ENCODE assay signal across 16 cellular contexts in the genomic region with DNA sequence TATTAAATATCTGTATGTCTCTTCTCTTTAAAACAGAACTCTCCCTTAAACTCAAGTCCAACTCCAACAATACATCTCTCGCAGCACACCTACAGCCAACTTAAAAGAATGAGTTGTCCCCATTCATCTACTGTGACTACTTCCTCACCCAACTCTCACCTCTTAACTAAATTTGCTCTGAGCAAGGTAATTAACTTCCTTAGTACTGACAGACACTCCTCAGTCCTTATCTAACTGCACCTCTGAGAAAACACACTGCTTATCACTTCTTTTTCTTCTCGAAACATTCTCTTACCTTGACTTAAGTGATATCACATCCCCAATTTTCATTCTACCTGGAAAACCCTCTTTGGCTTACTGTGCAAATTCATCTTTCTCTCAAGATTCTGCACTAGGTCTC. TPM values are rescaled to one million over a fixed set of nuclear protein-coding genes. Genes with fewer than 3 reads are reported as not detected.
DNase-seq lines count a peak whose midpoint lies in the region; ATAC-seq and TF ChIP-seq lines count a peak whose summit lies in the region.
"Had no signal": no experiment of that assay in that cellular context is flagged by ENCODE, and none has a peak within 500 bp of the region (broad histone marks: within the 10 kb centered on the region; RNA-seq: fewer than 3 reads in every experiment).

No MANE protein-coding gene starts in this region.

- peaks cover 74% of the 10 kb centered on the region for H3K79me2 ChIP-seq in GM23248 (ENCODE audit: insufficient read depth)

- no peaks in the 10 kb centered on the region for H3K9me3 ChIP-seq in HEK293 (ENCODE audit: control insufficient read depth, insufficient read depth, low read depth, low read length)
- peaks cover 14% of the 10 kb centered on the region for H3K9me3 ChIP-seq in endodermal cell (ENCODE audit: control insufficient read depth, low read length)
- H3K9me3 ChIP-seq in mucosa of descending colon, result no peaks in the 10 kb centered on the region
- H3K9me3 ChIP-seq in GM23248 (ENCODE audit: low read depth), result no peaks in the 10 kb centered on the region

- WGBS in endodermal cell (ENCODE audit: insufficient coverage in 1 of 2, insufficient read length in 1 of 2), 2 experiments, result 29 to 77% methylated on average over 2 of the region's 2 CpGs
- WGBS in GM23248 (ENCODE audit: low coverage in 1 of 2, low lambda C conversion rate in 2 of 2, missing lambda C conversion rate in 2 of 2), 2 experiments, result 97 to 100% methylated on average over 2 of the region's 2 CpGs

- in situ Hi-C loops in GM23248 (cut with MboI), result loop anchor here (25.0 kb wide), 1 partner anchor 112 kb away; no protein-coding TSS in a partner anchor

- CTCF ChIA-PET in HEK293 (lab: Yijun Ruan, JAX), result no interaction called here

- peaks cover 18 to 25% of the 10 kb centered on the region in 2 experiments for H3K36me3 ChIP-seq in HEK293 (ENCODE audit: control insufficient read depth in 2 of 2, insufficient read depth in 1 of 2, low read length in 2 of 2)
- peaks cover 43% of the 10 kb centered on the region for H3K36me3 ChIP-seq in endodermal cell (ENCODE audit: control insufficient read depth, insufficient read depth, low read length)
- H3K36me3 ChIP-seq in mucosa of descending colon (ENCODE audit: low read depth), result no peaks in the 10 kb centered on the region
- peaks cover 15% of the 10 kb centered on the region for H3K36me3 ChIP-seq in GM23248 (ENCODE audit: low read depth)

- no peak overlapping the region for H3K4me2 ChIP-seq in GM23248 (ENCODE audit: unreplicated experiment)
- H3K4me2 ChIP-seq: BLaER1 had no signal

- DNase-seq in endodermal cell (no peak), mucosa of descending colon (no peak), GOT3 (lab: John Stamatoyannopoulos, UW) (no peak), GM23248 (no peak)
- no peak for DNase-seq in effector memory CD8-positive, alpha-beta T cell
- DNase-seq in activated T-cell treated with anti-CD3 and anti-CD28 coated beads, Interleukin-2, amount 50 U/mL, for 24 hours, result no peak
- DNase-seq: 8988T; CD4-positive, alpha-beta memory T cell; DMS153; DMS79; GDM1; H9 had no signal

- 0 out of 2 replicates have a peak overlapping the region, but pooled peaks have one; percentile 10 for H3K27ac ChIP-seq in 22Rv1
- no peak overlapping the region for H3K27ac ChIP-seq in HEK293 (ENCODE audit: extremely low read depth, low read depth, low read length)
- no peak overlapping the region for H3K27ac ChIP-seq in endodermal cell (ENCODE audit: low read depth, low read length)
- H3K27ac ChIP-seq in GM23248, result no peak overlapping the region
- H3K27ac ChIP-seq: BLaER1 had no signal

- H3K27ac Mint-ChIP-seq in endodermal cell, result no peak overlapping the region
- H3K27ac Mint-ChIP-seq in effector memory CD8-positive, alpha-beta T cell, result no peak overlapping the region
- H3K27ac Mint-ChIP-seq in activated T-cell treated with anti-CD3 and anti-CD28 coated beads, Interleukin-2, amount 50 U/mL, for 24 hours, result no peak overlapping the region
- H3K27ac Mint-ChIP-seq: CD14-positive monocyte, H9 had no signal

- TF ChIP-seq CTCF in 22Rv1 (IDR thresholded peaks at IDR 0.05), result no peak
- no peak for TF ChIP-seq CTCF in HEK293 (tag by site-specific recombination; IDR thresholded peaks at IDR 0.05)
- TF ChIP-seq CTCF in endodermal cell (conservative IDR thresholded peaks at IDR 0.05), result no peak
- TF ChIP-seq CTCF in mucosa of descending colon (IDR thresholded peaks at IDR 0.05), result no peak

- no peak overlapping the region for H3K4me3 Mint-ChIP-seq in endodermal cell
- no peak overlapping the region for H3K4me3 Mint-ChIP-seq in effector memory CD8-positive, alpha-beta T cell
- no peak overlapping the region for H3K4me3 Mint-ChIP-seq in activated T-cell treated with anti-CD3 and anti-CD28 coated beads, Interleukin-2, amount 50 U/mL, for 24 hours
- H3K4me3 Mint-ChIP-seq: CD14-positive monocyte; CD4-positive, alpha-beta memory T cell; H9 had no signal

- no peaks in the 10 kb centered on the region for H3K9me2 ChIP-seq in GM23248 (ENCODE audit: insufficient read depth)

- H3K4me1 Mint-ChIP-seq in endodermal cell, result peaks cover 8% of the 10 kb centered on the region
- H3K4me1 Mint-ChIP-seq in effector memory CD8-positive, alpha-beta T cell (ENCODE audit: low read depth in 2 of 2), result peaks cover 11 to 23% of the 10 kb centered on the region in 2 donors
- H3K4me1 Mint-ChIP-seq in activated T-cell treated with anti-CD3 and anti-CD28 coated beads, Interleukin-2, amount 50 U/mL, for 24 hours (ENCODE audit: low read depth), result peaks cover 37% of the 10 kb centered on the region

- no peak overlapping the region for H2AFZ ChIP-seq in GM23248

- POLR2A ChIA-PET in HEK293 (lab: Yijun Ruan, JAX), result no interaction called here

- H3F3A ChIP-seq in GM23248 (ENCODE audit: insufficient read depth), result no peaks in the 10 kb centered on the region

- H4K20me1 ChIP-seq in GM23248 (ENCODE audit: insufficient read depth), result no peaks in the 10 kb centered on the region

- H3K4me3 ChIP-seq in HEK293 (ENCODE audit: low read depth, low read length), result no peak overlapping the region
- peak overlapping the region; percentile 59 for H3K4me3 ChIP-seq in endodermal cell (ENCODE audit: low read length)
- no peak overlapping the region for H3K4me3 ChIP-seq in mucosa of descending colon
- no peak overlapping the region for H3K4me3 ChIP-seq in GM23248
- H3K4me3 ChIP-seq: BLaER1 had no signal

- no peaks in the 10 kb centered on the region for H3K27me3 Mint-ChIP-seq in endodermal cell (ENCODE audit: insufficient read depth)
- H3K27me3 Mint-ChIP-seq in effector memory CD8-positive, alpha-beta T cell, result no peaks in the 10 kb centered on the region
- H3K27me3 Mint-ChIP-seq in activated T-cell treated with anti-CD3 and anti-CD28 coated beads, Interleukin-2, amount 50 U/mL, for 24 hours, result no peaks in the 10 kb centered on the region
- H3K27me3 Mint-ChIP-seq: CD4-positive, alpha-beta memory T cell had no signal

- intact Hi-C loops in mucosa of descending colon (cut with DNase I, micrococcal nuclease), result no loop called here

- H3K9ac ChIP-seq in endodermal cell (ENCODE audit: extremely low read depth, low read length, poor library complexity, severe bottlenecking), result no peak overlapping the region
- H3K9ac ChIP-seq in GM23248, result no peak overlapping the region
- H3K9ac ChIP-seq: BLaER1 had no signal

- H3K27me3 ChIP-seq in endodermal cell (ENCODE audit: control insufficient read depth, insufficient read depth, low read length, poor library complexity, severe bottlenecking), result no peaks in the 10 kb centered on the region
- H3K27me3 ChIP-seq in GM23248 (replicated peaks; ENCODE audit: insufficient read depth), result no peaks in the 10 kb centered on the region
- H3K27me3 ChIP-seq: BLaER1 had no signal

- H3K9me3 Mint-ChIP-seq in endodermal cell, result peaks cover 10% of the 10 kb centered on the region
- no peaks in the 10 kb centered on the region for H3K9me3 Mint-ChIP-seq in effector memory CD8-positive, alpha-beta T cell
- H3K9me3 Mint-ChIP-seq in activated T-cell treated with anti-CD3 and anti-CD28 coated beads, Interleukin-2, amount 50 U/mL, for 24 hours, result no peaks in the 10 kb centered on the region
- H3K9me3 Mint-ChIP-seq: CD14-positive monocyte; CD4-positive, alpha-beta memory T cell; H9 had no signal

- H3K4me1 ChIP-seq in HEK293 (ENCODE audit: control insufficient read depth, insufficient read depth, low read length) (no peaks in the 10 kb centered on the region), endodermal cell (ENCODE audit: control insufficient read depth, insufficient read depth, low read length) (peaks cover 6% of the 10 kb centered on the region), mucosa of descending colon (ENCODE audit: low read depth) (peaks cover 16% of the 10 kb centered on the region), GM23248 (ENCODE audit: insufficient read depth) (peaks cover 1% of the 10 kb centered on the region; the same call in 1 of the 2 replicates)

- peak; percentile 85 for ATAC-seq in mucosa of descending colon
- ATAC-seq in effector memory CD8-positive, alpha-beta T cell (replicated peaks), result no peak

- peaks cover 42% of the 10 kb centered on the region for H3K36me3 Mint-ChIP-seq in endodermal cell (ENCODE audit: low read depth)
- H3K36me3 Mint-ChIP-seq in effector memory CD8-positive, alpha-beta T cell (ENCODE audit: insufficient read depth), result peaks cover 8% of the 10 kb centered on the region
- peaks cover 57% of the 10 kb centered on the region for H3K36me3 Mint-ChIP-seq in activated T-cell treated with anti-CD3 and anti-CD28 coated beads, Interleukin-2, amount 50 U/mL, for 24 hours (ENCODE audit: low read depth)

TF ChIP-seq in HEK293, 187 proteins besides CTCF, POLR2A, EP300 and RAD21:
- no peak for TF ChIP-seq ZNF266 (tag by site-specific recombination; IDR thresholded peaks at IDR 0.05; ENCODE audit: low read depth)
- TF ChIP-seq PRDM1 (tag by site-specific recombination; IDR thresholded peaks at IDR 0.05), result 0 out of 2 replicates have a peak, but pooled peaks have one; percentile 16

RNA-seq across cellular contexts. Expression of a gene that starts 7.0 kb away (rescaled TPM):
- 100 to 1,000 TPM; 101 to 170 TPM for total RNA-seq in endodermal cell
- polyA plus RNA-seq in endodermal cell (2013, experiment 1 of 2), result 70.5 TPM
- 68.6 TPM for polyA plus RNA-seq in endodermal cell (2013, experiment 2 of 2)
- total RNA-seq in mucosa of descending colon, result 10 to 100 TPM; 42.0 to 65.4 (median 45.1) TPM
- 171 and 265 TPM in 2 replicates for total RNA-seq in GM23248 (2014; rRNA removed; shearing (Covaris generic))
- 171 and 179 TPM in 2 replicates for polyA plus RNA-seq in GM23248 (2016; fragmentation: Nextera tagmentation; extraction: Ambion mirVana)
